In genomic region chr17:2828396-2829038, GRCh38 we compare ENCODE assay signal across 8 cellular contexts. TPM values are rescaled to one million over a fixed set of nuclear protein-coding genes. Genes with fewer than 3 reads are reported as not detected.
DNase-seq lines count a peak whose midpoint lies in the region; ATAC-seq and TF ChIP-seq lines count a peak whose summit lies in the region.

No MANE protein-coding gene starts in this region.

- H3K9me3 ChIP-seq in Panc1 (ENCODE audit: control insufficient read depth, insufficient read depth, low read depth, low read length) = no peaks in the 10 kb centered on the region

- CTCF ChIA-PET in Panc1 (lab: Charles Lee) = interaction anchor here (0.6 to 0.7 kb wide), 2 partner anchors 153 to 855 kb away, joined by 6 to 8 read pairs; no protein-coding TSS in a partner anchor

- H3K9me3 Mint-ChIP-seq in nephron progenitor cell = no peaks in the 10 kb centered on the region

- H3K27ac Mint-ChIP-seq in nephron progenitor cell = no peak overlapping the region

- H3K4me1 ChIP-seq in Panc1 (ENCODE audit: control insufficient read depth, insufficient read depth, low read length) = no peaks in the 10 kb centered on the region

- in situ Hi-C loops in Panc1 (cut with HindIII; ENCODE audit: low pct_unique_long_range_greater_than_20kb, low sequenced_read_pairs) = no loop called here

- intact Hi-C loops in Panc1 (cut with micrococcal nuclease; ENCODE audit: unreplicated experiment) = loop anchor here (5.0 kb wide), 1 partner anchor 184 kb away; no protein-coding TSS in a partner anchor

- TF ChIP-seq CTCF in Panc1 (IDR thresholded peaks at IDR 0.05) = peak; percentile 94
- peak; percentile 85 for TF ChIP-seq CTCF in fibroblast of pulmonary artery (IDR thresholded peaks at IDR 0.05; ENCODE audit: low read length, missing control alignments)
- TF ChIP-seq CTCF in nephron progenitor cell (IDR thresholded peaks at IDR 0.05) = peak; percentile 98

- BruUV-seq in Panc1 (replicated peaks; lab: Mats Ljungman, UMichigan) = no TSS peak

- no peaks in the 10 kb centered on the region for H3K27me3 ChIP-seq in Panc1 (ENCODE audit: control insufficient read depth, insufficient read depth, low read length)

- peaks cover 10% of the 10 kb centered on the region for H3K27me3 Mint-ChIP-seq in nephron progenitor cell (ENCODE audit: low read depth, poor library complexity)

- H3K27ac ChIP-seq in Panc1 (ENCODE audit: low read length) = no peak overlapping the region

- peak; percentile 31 for DNase-seq in DMS153 treated with DMSO at 0.1 percent for 48 hours (lab: John Stamatoyannopoulos, UW; ENCODE audit: unreplicated experiment)
- DNase-seq in HK-2 (ENCODE audit: unreplicated experiment) = peak; percentile 77
- no peak for DNase-seq in Panc1 (ENCODE audit: low read depth, low spot score)
- peak; percentile 62 for DNase-seq in activated T-helper 1 cell treated with Interleukin-2 at 50 U/mL for 16 hours (ENCODE audit: low read depth)
- DNase-seq in fibroblast of pulmonary artery (ENCODE audit: low read depth) = peak; percentile 44
- DNase-seq in nephron progenitor cell = peak; percentile 93
- DNase-seq in stimulated activated naive CD8-positive, alpha-beta T cell treated with anti-CD3 and anti-CD28 coated beads, Interleukin-15, Interleukin-2, amounts not matched to agents 100 U/mL and 50 U/mL, for 24 hours = peak; percentile 90

- no peaks in the 10 kb centered on the region for H3K36me3 ChIP-seq in Panc1 (ENCODE audit: control insufficient read depth, insufficient read depth, low read length)

- peak; percentile 91 for ATAC-seq in Panc1
- peak; percentile 71 for ATAC-seq in stimulated activated naive CD8-positive, alpha-beta T cell treated with anti-CD3 and anti-CD28 coated beads, Interleukin-15, Interleukin-2, amounts not matched to agents 100 U/mL and 50 U/mL, for 24 hours
- ATAC-seq in GM21423 (IDR thresholded peaks at IDR 0.05; ENCODE audit: unreplicated experiment) = no peak

- no peak overlapping the region for H3K4me3 ChIP-seq in Panc1 (ENCODE audit: low read depth in 2 of 2, low read length in 2 of 2)
- H3K4me3 ChIP-seq in fibroblast of pulmonary artery (replicated peaks; ENCODE audit: low read depth, low read length) = no peak overlapping the region

- peaks cover 14% of the 10 kb centered on the region for H3K4me1 Mint-ChIP-seq in nephron progenitor cell

- POLR2A ChIA-PET in Panc1 (lab: Charles Lee) = interaction anchor here (0.7 kb wide), 1 partner anchor 20 kb away, joined by 3 read pairs; no protein-coding TSS in a partner anchor

- no peaks in the 10 kb centered on the region for H3K36me3 Mint-ChIP-seq in nephron progenitor cell (ENCODE audit: low read depth)

- no peak overlapping the region for H3K4me3 Mint-ChIP-seq in nephron progenitor cell

RNA-seq across cellular contexts. Expression of gene RAP1GAP2, which starts 32.3 kb away (rescaled TPM):
- total RNA-seq in Panc1 (2021; ENCODE audit: unreplicated experiment) = 10.0 TPM
- 14.6 TPM for polyA plus RNA-seq in Panc1 (2012; ENCODE audit: insufficient read length)
